ENCODE assay signal across 1 cellular context in genomic region chr17:82232876-82233785, GRCh38.
TF ChIP-seq lines count a peak whose summit lies in the region.

No MANE protein-coding gene starts in this region.

TF ChIP-seq in HepG2, 621 proteins besides CTCF, POLR2A, EP300 and RAD21 (continued from another document and continues in another):
- TF ChIP-seq NRL (CRISPR knock-in tag; IDR thresholded peaks at IDR 0.05; ENCODE audit: borderline replicate concordance), result peak; percentile 76; the same call in 1 of the 2 replicates
- TF ChIP-seq HMGA1 (CRISPR knock-in tag; conservative IDR thresholded peaks at IDR 0.05), result no peak
- no peak for TF ChIP-seq TFE3 (CRISPR knock-in tag; IDR thresholded peaks at IDR 0.05)
- TF ChIP-seq THYN1 (CRISPR knock-in tag; IDR thresholded peaks at IDR 0.05; ENCODE audit: borderline replicate concordance, low read depth), result no peak
- no peak for TF ChIP-seq ZBTB26 (CRISPR knock-in tag; IDR thresholded peaks at IDR 0.05; ENCODE audit: borderline replicate concordance)
- TF ChIP-seq RFX3 (CRISPR knock-in tag; IDR thresholded peaks at IDR 0.05), result no peak
- no peak for TF ChIP-seq TEAD2 (CRISPR knock-in tag; IDR thresholded peaks at IDR 0.05)
- no peak for TF ChIP-seq HNRNPH1 (optimal IDR thresholded peaks at IDR 0.05; ENCODE audit: low read depth, low read length)
- TF ChIP-seq GRHL1 (CRISPR knock-in tag; conservative IDR thresholded peaks at IDR 0.05), result no peak
- no peak for TF ChIP-seq JARID2 (CRISPR knock-in tag; IDR thresholded peaks at IDR 0.05; ENCODE audit: insufficient replicate concordance)
- TF ChIP-seq ARNTL (CRISPR knock-in tag; IDR thresholded peaks at IDR 0.05), result no peak
- TF ChIP-seq AHDC1 (CRISPR knock-in tag; IDR thresholded peaks at IDR 0.05; ENCODE audit: borderline replicate concordance), result no peak
- no peak for TF ChIP-seq U2AF1 (optimal IDR thresholded peaks at IDR 0.05; ENCODE audit: low read depth, low read length)
- no peak for TF ChIP-seq CEBPB (IDR thresholded peaks at IDR 0.05; ENCODE audit: borderline replicate concordance, low read depth, low read length)
- TF ChIP-seq USF2 (IDR thresholded peaks at IDR 0.05; ENCODE audit: low read depth, low read length), result no peak
- no peak for TF ChIP-seq USF2 (CRISPR knock-in tag; IDR thresholded peaks at IDR 0.05; ENCODE audit: borderline replicate concordance)
- no peak for TF ChIP-seq TCF7 (IDR thresholded peaks at IDR 0.05; ENCODE audit: low read depth)
- TF ChIP-seq KMT2A (CRISPR knock-in tag; IDR thresholded peaks at IDR 0.05), result no peak
- TF ChIP-seq ZNF761 (CRISPR knock-in tag; conservative IDR thresholded peaks at IDR 0.05), result no peak
- TF ChIP-seq NPAS2 (CRISPR knock-in tag; IDR thresholded peaks at IDR 0.05; ENCODE audit: borderline replicate concordance), result no peak
- no peak for TF ChIP-seq RNF2 (conservative IDR thresholded peaks at IDR 0.05; ENCODE audit: low read depth)
- no peak for TF ChIP-seq ZBTB44 (CRISPR knock-in tag; IDR thresholded peaks at IDR 0.05)
- TF ChIP-seq ZNF513 (CRISPR knock-in tag; conservative IDR thresholded peaks at IDR 0.05), result no peak
- TF ChIP-seq BRCA1 (CRISPR knock-in tag; IDR thresholded peaks at IDR 0.05), result no peak
- TF ChIP-seq ZNF878 (CRISPR knock-in tag; IDR thresholded peaks at IDR 0.05), result no peak
- TF ChIP-seq RFX5 (IDR thresholded peaks at IDR 0.05; ENCODE audit: low read depth, low read length), result no peak
- TF ChIP-seq CENPT (CRISPR knock-in tag; IDR thresholded peaks at IDR 0.05; ENCODE audit: low read depth), result no peak
- no peak for TF ChIP-seq MLXIP (CRISPR knock-in tag; IDR thresholded peaks at IDR 0.05; ENCODE audit: borderline replicate concordance)
- TF ChIP-seq AGO2 (optimal IDR thresholded peaks at IDR 0.05; ENCODE audit: low read depth, low read length), result peak; percentile 65
- no peak for TF ChIP-seq SIX4 (CRISPR knock-in tag; IDR thresholded peaks at IDR 0.05)
- TF ChIP-seq FOXC1 (CRISPR knock-in tag; IDR thresholded peaks at IDR 0.05; ENCODE audit: borderline replicate concordance), result no peak
- TF ChIP-seq TFAP4 (IDR thresholded peaks at IDR 0.05; ENCODE audit: borderline replicate concordance, low read depth), result no peak
- no peak for TF ChIP-seq ZNF253 (CRISPR knock-in tag; IDR thresholded peaks at IDR 0.05; ENCODE audit: borderline replicate concordance)
- TF ChIP-seq DZIP1 (CRISPR knock-in tag; IDR thresholded peaks at IDR 0.05), result 0 out of 2 replicates have a peak, but pooled peaks have one; percentile 30
- no peak for TF ChIP-seq STAG1 (CRISPR knock-in tag; IDR thresholded peaks at IDR 0.05)
- TF ChIP-seq ADNP (CRISPR knock-in tag; IDR thresholded peaks at IDR 0.05), result no peak
